ENCODE assay signal across 8 cellular contexts in genomic region chr15:85706779-85707518, GRCh38.
DNase-seq lines count a peak whose midpoint lies in the region; ATAC-seq and TF ChIP-seq lines count a peak whose summit lies in the region.

No MANE protein-coding gene starts in this region.

- no peak overlapping the region for H3K14ac ChIP-seq in mesenchymal stem cell (ENCODE audit: low read length in 2 of 2)

- no peak overlapping the region for H3K23ac ChIP-seq in mesenchymal stem cell (ENCODE audit: low read length in 2 of 2)

- TF ChIP-seq CTCF in OCI-LY1 (IDR thresholded peaks at IDR 0.05; ENCODE audit: low read length) (no peak), uterus (IDR thresholded peaks at IDR 0.05) (no peak)

- H3K36me3 ChIP-seq in OCI-LY1 (ENCODE audit: insufficient read depth, low read length) (peaks cover 48% of the 10 kb centered on the region), mesenchymal stem cell (ENCODE audit: control insufficient read depth in 1 of 2, insufficient read depth in 2 of 2, low read depth in 1 of 2, low read length in 2 of 2) (peaks cover 16 to 45% of the 10 kb centered on the region in 2 experiments), uterus (no peaks in the 10 kb centered on the region)

- H3K27ac ChIP-seq in OCI-LY1 (ENCODE audit: low read depth, low read length, poor library complexity, severe bottlenecking) (peak overlapping the region; percentile 93), mesenchymal stem cell (ENCODE audit: low read length, poor library complexity, severe bottlenecking) (peak overlapping the region; percentile 71), uterus (peak overlapping the region; percentile 88 to 98)

- peak overlapping the region; percentile 70 for H4K91ac ChIP-seq in mesenchymal stem cell (ENCODE audit: low read length)

- H2AFZ ChIP-seq in OCI-LY1 (ENCODE audit: low read length) (no peak overlapping the region), mesenchymal stem cell (ENCODE audit: low read depth, low read length) (no peak overlapping the region)

- H2BK15ac ChIP-seq in mesenchymal stem cell (ENCODE audit: low read depth, poor library complexity, severe bottlenecking) = no peak overlapping the region

- TF ChIP-seq POLR2A in uterus (IDR thresholded peaks at IDR 0.05) = no peak

- 53% methylated on average over 4 of the region's 5 CpGs for WGBS in mesenchymal stem cell

- H3K4me1 ChIP-seq in OCI-LY1 (ENCODE audit: insufficient read depth, low read length, severe bottlenecking) = peaks cover 67% of the 10 kb centered on the region
- H3K4me1 ChIP-seq in mesenchymal stem cell (ENCODE audit: control insufficient read depth, insufficient read depth, low read depth, low read length) = peaks cover 2% of the 10 kb centered on the region
- H3K4me1 ChIP-seq in uterus = peaks cover 11 to 47% of the 10 kb centered on the region in 2 donors

- H4K20me1 ChIP-seq in OCI-LY1 (ENCODE audit: insufficient read depth, low read length) = no peaks in the 10 kb centered on the region

- no peaks in the 10 kb centered on the region for H3F3A ChIP-seq in OCI-LY1 (ENCODE audit: insufficient read depth, low read length)

- H3K4me3 ChIP-seq in OCI-LY1 (ENCODE audit: low read depth, low read length, poor library complexity, severe bottlenecking) (peak overlapping the region; percentile 47), mesenchymal stem cell (ENCODE audit: insufficient read depth in 1 of 2, low read depth in 1 of 2, low read length in 2 of 2) (peak overlapping the region in 1 of 2 experiments; percentile 63), uterus (peak overlapping the region in 1 of 2 donors; percentile 2)

- no peak for ATAC-seq in esophagus mucosa

- H2AK5ac ChIP-seq in mesenchymal stem cell (ENCODE audit: low read length, severe bottlenecking) = peak overlapping the region; percentile 53

- H3K9me3 ChIP-seq in OCI-LY1 (ENCODE audit: low read length) (no peaks in the 10 kb centered on the region), mesenchymal stem cell (ENCODE audit: control insufficient read depth, low read length) (no peaks in the 10 kb centered on the region), uterus (no peaks in the 10 kb centered on the region)

- H3K4ac ChIP-seq in mesenchymal stem cell (ENCODE audit: low read depth in 1 of 2, low read length in 2 of 2) = peak overlapping the region in 1 of 2 experiments; percentile 59

- peak; percentile 51 for DNase-seq in stimulated activated CD4-positive, alpha-beta T cell treated with anti-CD3 and anti-CD28 coated beads, Interleukin-1b, Interleukin-23, amount 100 ng/mL, for 48 hours
- DNase-seq in stimulated activated CD4-positive, alpha-beta T cell treated with anti-CD3 and anti-CD28 coated beads, Interleukin-12 subunit alpha, Interleukin-12 subunit beta, amount 100 ng/mL, for 4 hours = no peak
- DNase-seq in astrocyte of the hippocampus (ENCODE audit: low read depth, low spot score) = peak; percentile 55
- peak; percentile 89 for DNase-seq in mesenchymal stem cell
- peak; percentile 49 to 65 for DNase-seq in uterus
- DNase-seq in superior temporal gyrus (ENCODE audit: extremely low spot score) = no peak

- H3K27me3 ChIP-seq in OCI-LY1 (ENCODE audit: insufficient read depth, low read length) = no peaks in the 10 kb centered on the region
- no peaks in the 10 kb centered on the region for H3K27me3 ChIP-seq in mesenchymal stem cell (ENCODE audit: control insufficient read depth in 1 of 2, insufficient read depth in 1 of 2, low read length in 2 of 2)
- no peaks in the 10 kb centered on the region for H3K27me3 ChIP-seq in uterus

- H3K9me2 ChIP-seq in OCI-LY1 (ENCODE audit: low read depth, low read length) = no peaks in the 10 kb centered on the region

- H3K9ac ChIP-seq in OCI-LY1 (ENCODE audit: low read length) (peak overlapping the region; percentile 55), mesenchymal stem cell (ENCODE audit: low read length) (peak overlapping the region; percentile 85)

- peak overlapping the region in 1 of 2 experiments; percentile 6 for H2BK12ac ChIP-seq in mesenchymal stem cell (ENCODE audit: low read length in 2 of 2)

- H3K18ac ChIP-seq in mesenchymal stem cell (ENCODE audit: low read depth in 1 of 2, low read length in 2 of 2) = peak overlapping the region; percentile 26 to 70

- no peak overlapping the region for H2BK120ac ChIP-seq in mesenchymal stem cell (ENCODE audit: low read depth, low read length)

- H3K79me2 ChIP-seq in OCI-LY1 (ENCODE audit: insufficient read depth, low read length) = peaks cover 23% of the 10 kb centered on the region

- intact Hi-C loops in uterus (cut with DNase I; ENCODE audit: low total_unique reads) = no loop called here

- H3K4me2 ChIP-seq in OCI-LY1 (ENCODE audit: low read length) (peak overlapping the region; percentile 90), mesenchymal stem cell (ENCODE audit: low read length, poor library complexity, severe bottlenecking) (peak overlapping the region; percentile 52)

- H3K79me1 ChIP-seq in mesenchymal stem cell (replicated peaks; ENCODE audit: low read length, poor library complexity, severe bottlenecking) = peaks cover 18% of the 10 kb centered on the region

- H4K8ac ChIP-seq in mesenchymal stem cell (ENCODE audit: low read length) = peak overlapping the region; percentile 67

- no peak overlapping the region for H2BK5ac ChIP-seq in mesenchymal stem cell (ENCODE audit: low read depth, low read length, poor library complexity, severe bottlenecking)

Comparison
In these comparisons a context has a peak if more than half of its experiments do, and no peak if none do; other contexts are left out.
1. DNase-seq: peak in stimulated activated CD4-positive, alpha-beta T cell treated with anti-CD3 and anti-CD28 coated beads, Interleukin-1b, Interleukin-23, amount 100 ng/mL, for 48 hours (single experiment), astrocyte of the hippocampus (single experiment), mesenchymal stem cell (single experiment) and uterus (2 of 2); none in stimulated activated CD4-positive, alpha-beta T cell treated with anti-CD3 and anti-CD28 coated beads, Interleukin-12 subunit alpha, Interleukin-12 subunit beta, amount 100 ng/mL, for 4 hours (single experiment) and superior temporal gyrus (single experiment).
2. Peak in every context shown above with its lines, with median percentiles within 50 percentile points of each other: H3K27ac ChIP-seq.